In genomic region chr6:41700577-41701347, GRCh38 we compare ENCODE assay signal across 16 cellular contexts. TPM values are rescaled to one million over a fixed set of nuclear protein-coding genes. Genes with fewer than 3 reads are reported as not detected.
DNase-seq lines count a peak whose midpoint lies in the region; ATAC-seq, FAIRE-seq and TF ChIP-seq lines count a peak whose summit lies in the region.
"Had no signal": no experiment of that assay in that cellular context is flagged by ENCODE, and none has a peak within 500 bp of the region (broad histone marks: within the 10 kb centered on the region; RNA-seq: fewer than 3 reads in every experiment).

No MANE protein-coding gene starts in this region.

- H3K79me2 ChIP-seq in GM23338 (replicated peaks; ENCODE audit: insufficient read depth) (no peaks in the 10 kb centered on the region), K562 (ENCODE audit: control insufficient read depth, insufficient read depth, low read length) (no peaks in the 10 kb centered on the region), GM23248 (ENCODE audit: insufficient read depth) (no peaks in the 10 kb centered on the region)

- H3K4me3 ChIP-seq in GM23338 (no peak overlapping the region), K562 (no peak overlapping the region), right cardiac atrium (ENCODE audit: low read length) (no peak overlapping the region), psoas muscle (no peak overlapping the region), GM23248 (no peak overlapping the region)

- H3K27me3 ChIP-seq in GM23338 (ENCODE audit: insufficient read depth): no peaks in the 10 kb centered on the region
- H3K27me3 ChIP-seq in K562 (ENCODE audit: control insufficient read depth in 2 of 2, insufficient read depth in 2 of 2, low read length in 2 of 2): peaks cover 0 to 26% of the 10 kb centered on the region in 2 experiments; a peak in 2 of 5 replicates
- no peaks in the 10 kb centered on the region for H3K27me3 ChIP-seq in right cardiac atrium (ENCODE audit: control insufficient read depth, insufficient read depth)
- H3K27me3 ChIP-seq in psoas muscle (ENCODE audit: insufficient read depth in 3 of 3, low read length in 2 of 3): no peaks in the 10 kb centered on the region
- no peaks in the 10 kb centered on the region for H3K27me3 ChIP-seq in GM23248 (replicated peaks; ENCODE audit: insufficient read depth)

- DNase-seq in GM23338 (ENCODE audit: low spot score): peak; percentile 57
- no peak for DNase-seq in K562 (ENCODE audit: extremely low read depth in 1 of 4, low spot score in 3 of 4)
- DNase-seq in right cardiac atrium: peak; percentile 58 to 74 (median 71)
- no peak for DNase-seq in psoas muscle
- DNase-seq in stimulated activated CD4-positive, alpha-beta T cell treated with anti-CD3 and anti-CD28 coated beads, Interleukin-4, amount 100 ng/mL, for 1 hour: no peak
- DNase-seq in T1000 (lab: John Stamatoyannopoulos, UW): no peak
- DNase-seq in GM23248: no peak
- DNase-seq: activated CD4-positive, alpha-beta T cell treated with anti-CD3 and anti-CD28 coated beads, Interleukin-2, amount 10 ng/mL, durations not matched to agents 7 days and 5 days; DMS79 treated with DMSO at 0.1 percent for 48 hours; NCI-H2171 treated with DMSO at 0.1 percent for 48 hours; OCI-M1; stimulated activated CD4-positive, alpha-beta T cell treated with anti-CD3 and anti-CD28 coated beads, Interleukin-1b, Interleukin-23, amount 100 ng/mL, for 48 hours had no signal

- H3F3A ChIP-seq in GM23338 (replicated peaks; ENCODE audit: low read depth) (0 out of 2 replicates have a peak, but pooled peaks cover 3% of the 10 kb centered on the region), GM23248 (ENCODE audit: insufficient read depth) (peaks cover 20% of the 10 kb centered on the region)

- no peak for TF ChIP-seq RAD21 in K562 (CRISPR knock-in tag; conservative IDR thresholded peaks at IDR 0.05 in 1 of 2, IDR thresholded peaks at IDR 0.05 in 1 of 2)

- no peaks in the 10 kb centered on the region for H3K9me1 ChIP-seq in K562 (ENCODE audit: control insufficient read depth, insufficient read depth, low read length)

- peak; percentile 72 for ATAC-seq in GM23338
- peak; percentile 13; the same call in 1 of the 3 replicates for ATAC-seq in K562
- ATAC-seq in right cardiac atrium: peak; percentile 44 to 79
- no peak for ATAC-seq in psoas muscle
- no peak for ATAC-seq in HG02759 (IDR thresholded peaks at IDR 0.05; ENCODE audit: unreplicated experiment)

- H3K27ac ChIP-seq in GM23338 (ENCODE audit: low read depth) (no peak overlapping the region), K562 (ENCODE audit: extremely low read depth, low read depth, low read length) (no peak overlapping the region), right cardiac atrium (ENCODE audit: low read length) (peak overlapping the region; percentile 55), psoas muscle (peak overlapping the region; percentile 36), GM23248 (no peak overlapping the region)

- POLR2A ChIA-PET in K562 (lab: Yijun Ruan, JAX): interaction anchor here (0.5 to 1.6 kb wide), 3 partner anchors 19 to 33 kb away, joined by 3 to 8 read pairs (median 4); no protein-coding TSS in a partner anchor

- peak in 1 of 2 experiments; percentile 60 for TF ChIP-seq CTCF in GM23338 (conservative IDR thresholded peaks at IDR 0.05; ENCODE audit: low read depth in 2 of 2)
- TF ChIP-seq CTCF in K562 (IDR thresholded peaks at IDR 0.05 in 2 of 3, conservative IDR thresholded peaks at IDR 0.05 in 1 of 3; ENCODE audit: insufficient read depth in 2 of 3, low read depth in 1 of 3, low read length in 3 of 3): peak in 2 of 3 experiments; percentile 25 to 27; a peak in 1 of 6 replicates
- TF ChIP-seq CTCF in psoas muscle (IDR thresholded peaks at IDR 0.05): no peak

- no peak for FAIRE-seq in K562 (lab: Jason Lieb, UNC)
- FAIRE-seq: GM12891 had no signal

- H3K9me3 ChIP-seq in K562 (replicated peaks; ENCODE audit: control insufficient read depth, insufficient read depth, low read depth, low read length): no peaks in the 10 kb centered on the region
- no peaks in the 10 kb centered on the region for H3K9me3 ChIP-seq in right cardiac atrium (ENCODE audit: control insufficient read depth, low read length)
- H3K9me3 ChIP-seq in psoas muscle: no peaks in the 10 kb centered on the region
- no peaks in the 10 kb centered on the region for H3K9me3 ChIP-seq in GM23248 (ENCODE audit: low read depth)

- H2AFZ ChIP-seq in GM23338: peak overlapping the region; percentile 74
- no peak overlapping the region for H2AFZ ChIP-seq in K562 (ENCODE audit: low read depth, low read length)
- no peak overlapping the region for H2AFZ ChIP-seq in GM23248

- H3K9me3 Mint-ChIP-seq in GM23338: no peaks in the 10 kb centered on the region
- H3K9me3 Mint-ChIP-seq: activated CD4-positive, alpha-beta T cell treated with anti-CD3 and anti-CD28 coated beads, Interleukin-2, amount 10 ng/mL, durations not matched to agents 7 days and 5 days had no signal

- intact Hi-C loops in K562 (cut with micrococcal nuclease): loop anchor here (10.0 kb wide), 1 partner anchor 344 kb away; no protein-coding TSS in a partner anchor
- intact Hi-C loops in right cardiac atrium (cut with DNase I): no loop called here
- intact Hi-C loops in psoas muscle (cut with DNase I): loop anchor here in 1 of 2 donors (10.0 kb wide), 1 partner anchor 74 kb away; the partner anchor contains the start of gene FRS3

- no peak for TF ChIP-seq POLR2A in K562 (conservative IDR thresholded peaks at IDR 0.05)

- BruUV-seq in K562 (replicated peaks; lab: Mats Ljungman, UMichigan): no TSS peak

- no peaks in the 10 kb centered on the region for H3K36me3 ChIP-seq in GM23338 (ENCODE audit: insufficient read depth)
- H3K36me3 ChIP-seq in K562 (ENCODE audit: control insufficient read depth, insufficient read depth, low read length): no peaks in the 10 kb centered on the region
- peaks cover 0 to 6% of the 10 kb centered on the region in 2 donors for H3K36me3 ChIP-seq in psoas muscle (ENCODE audit: insufficient read depth in 1 of 2, low read depth in 1 of 2)
- H3K36me3 ChIP-seq in GM23248 (ENCODE audit: low read depth): no peaks in the 10 kb centered on the region

- H3K9ac ChIP-seq in K562 (ENCODE audit: insufficient read depth in 1 of 2, low read depth in 2 of 2, low read length in 2 of 2) (no peak overlapping the region), GM23248 (no peak overlapping the region)

- no peak overlapping the region; the same call in 1 of the 2 replicates for H3K27ac Mint-ChIP-seq in GM23338
- H3K27ac Mint-ChIP-seq: activated CD4-positive, alpha-beta T cell treated with anti-CD3 and anti-CD28 coated beads, Interleukin-2, amount 10 ng/mL, durations not matched to agents 7 days and 5 days had no signal

- H3K9me2 ChIP-seq in GM23338 (ENCODE audit: insufficient read depth) (no peaks in the 10 kb centered on the region), GM23248 (ENCODE audit: insufficient read depth) (no peaks in the 10 kb centered on the region)

- no peak overlapping the region for H3K4me3 Mint-ChIP-seq in GM23338
- H3K4me3 Mint-ChIP-seq: activated CD4-positive, alpha-beta T cell treated with anti-CD3 and anti-CD28 coated beads, Interleukin-2, amount 10 ng/mL, durations not matched to agents 7 days and 5 days had no signal

- H4K20me1 ChIP-seq in GM23338 (replicated peaks; ENCODE audit: insufficient read depth) (no peaks in the 10 kb centered on the region), K562 (replicated peaks; ENCODE audit: control insufficient read depth, insufficient read depth, low read length) (peaks cover 12% of the 10 kb centered on the region; the same call in 1 of the 2 replicates), GM23248 (ENCODE audit: insufficient read depth) (no peaks in the 10 kb centered on the region)

- 28% methylated on average over 19 of the region's 19 CpGs for WGBS in K562 (ENCODE audit: insufficient coverage, low coverage, missing lambda C conversion rate)
- 69% methylated on average over 19 of the region's 19 CpGs for WGBS in right cardiac atrium
- 63 to 74% (median 68%) methylated on average over 15 to 19 of the region's 19 CpGs for WGBS in psoas muscle, 3 donors
- WGBS in GM23248 (ENCODE audit: low coverage in 1 of 2, low lambda C conversion rate in 2 of 2, missing lambda C conversion rate in 2 of 2), 2 experiments: 71 to 78% methylated on average over 18 to 19 of the region's 19 CpGs

- no peaks in the 10 kb centered on the region for H3K36me3 Mint-ChIP-seq in GM23338 (ENCODE audit: low read depth)

- peaks cover 2% of the 10 kb centered on the region for H3K27me3 Mint-ChIP-seq in GM23338 (ENCODE audit: insufficient read depth, low read depth, poor library complexity)
- H3K27me3 Mint-ChIP-seq: activated CD4-positive, alpha-beta T cell treated with anti-CD3 and anti-CD28 coated beads, Interleukin-2, amount 10 ng/mL, durations not matched to agents 7 days and 5 days had no signal

- H3K4me2 ChIP-seq in GM23338 (peak overlapping the region; percentile 55; the same call in 1 of the 2 replicates), K562 (ENCODE audit: insufficient read depth, low read length) (no peak overlapping the region), GM23248 (ENCODE audit: unreplicated experiment) (no peak overlapping the region)

- peaks cover 15% of the 10 kb centered on the region for H3K4me1 Mint-ChIP-seq in GM23338

- no peak for TF ChIP-seq EP300 in K562 (IDR thresholded peaks at IDR 0.05; ENCODE audit: low read length)

- no peaks in the 10 kb centered on the region for H3K4me1 ChIP-seq in GM23338 (ENCODE audit: insufficient read depth)
- H3K4me1 ChIP-seq in K562 (replicated peaks in 1 of 2; ENCODE audit: control insufficient read depth in 2 of 2, insufficient read depth in 2 of 2, low read length in 2 of 2): peaks cover 0 to 3% of the 10 kb centered on the region in 2 experiments; a peak in 2 of 5 replicates
- peaks cover 8% of the 10 kb centered on the region for H3K4me1 ChIP-seq in right cardiac atrium (ENCODE audit: control insufficient read depth, insufficient read depth, low read length)
- peaks cover 70% of the 10 kb centered on the region for H3K4me1 ChIP-seq in psoas muscle
- H3K4me1 ChIP-seq in GM23248 (ENCODE audit: insufficient read depth): peaks cover 25% of the 10 kb centered on the region

- in situ Hi-C loops in K562 (cut with MboI) (no loop called here), GM23248 (cut with MboI) (no loop called here)

- CTCF ChIA-PET in K562 (lab: Yijun Ruan, JAX; ENCODE audit: low intra/inter-chr PET ratio): interaction anchor here (0.6 kb wide), 1 partner anchor 19 kb away, joined by 3 read pairs; no protein-coding TSS in a partner anchor

RNA-seq across cellular contexts. Expression of gene TFEB, which starts 34.6 kb away (rescaled TPM):
- 1.7 and 4.3 TPM in 2 replicates for total RNA-seq in GM23338 (2014; rRNA removed; shearing (Covaris generic))
- polyA plus RNA-seq in GM23338 (2016; fragmentation: Nextera tagmentation; extraction: Ambion mirVana): 1.1 and 1.3 TPM in 2 replicates
- total RNA-seq in K562 (2011; cell fraction: chromatin; rRNA removed; ENCODE audit: low replicate concordance): 2.1 and 8.5 TPM in 2 replicates
- 4.5 and 5.3 TPM in 2 replicates for total RNA-seq in K562 (2011; cell fraction: nucleolus; rRNA removed)
- 3.0 and 3.6 TPM in 2 replicates for total RNA-seq in K562 (2011; cell fraction: nucleoplasm; rRNA removed)
- total RNA-seq in K562 (2014; rRNA removed): 3.8 and 4.4 TPM in 2 replicates
- 0.64 and 0.84 TPM in 2 replicates for total RNA-seq in K562 (2014; rRNA removed; fragmentation: Illumina TruSeq; extraction: Trizol)
- total RNA-seq in K562 (2015; rRNA removed; fragmentation: Illumina TruSeq; extraction: Trizol): 1.1 TPM in 2 replicates
- 3.6 and 4.7 TPM in 2 replicates for total RNA-seq in K562 (2021)
- polyA plus RNA-seq in K562 (2011; rRNA removed): 2.0 and 4.4 TPM in 2 replicates
- polyA plus RNA-seq in K562 (2011; cell fraction: cytosol; rRNA removed): 3.6 and 5.6 TPM in 2 replicates
- 2.6 and 4.3 TPM in 2 replicates for polyA plus RNA-seq in K562 (2011; cell fraction: nucleus; rRNA removed)
- polyA plus RNA-seq in K562 (2012): 1.7 and 3.4 TPM in 2 replicates
- 2.0 TPM in 2 replicates for polyA plus RNA-seq in K562 (2014; fragmentation: Illumina TruSeq; extraction: Trizol)
- polyA plus RNA-seq in K562 (2014; fragmentation: Nextera tagmentation; extraction: Ambion mirVana): under 1 TPM; 0.04 to 0.07 TPM
- 1.8 and 2.4 TPM in 2 replicates for polyA plus RNA-seq in K562 (2014; rRNA removed)
- polyA minus RNA-seq in K562 (2011; rRNA and poly(A)+ RNA removed): 1.3 and 2.2 TPM in 2 replicates
- 2.2 and 3.1 TPM in 2 replicates for polyA minus RNA-seq in K562 (2011; cell fraction: cytosol; rRNA and poly(A)+ RNA removed)
- polyA minus RNA-seq in K562 (2011; cell fraction: nucleus; rRNA and poly(A)+ RNA removed): 2.3 and 2.7 TPM in 2 replicates
- 10 to 100 TPM; 31.6 to 51.1 (median 46.2) TPM for total RNA-seq in right cardiac atrium
- polyA plus RNA-seq in right cardiac atrium: 33.4 TPM
- 10 to 100 TPM; 35.4 to 64.3 (median 39.8) TPM for total RNA-seq in psoas muscle
- polyA plus RNA-seq in psoas muscle: 10 to 100 TPM; 16.1 to 65.2 (median 51.6) TPM
- total RNA-seq in GM23248 (2014; rRNA removed; shearing (Covaris generic)): 5.7 and 10.0 TPM in 2 replicates
- polyA plus RNA-seq in GM23248 (2016; fragmentation: Nextera tagmentation; extraction: Ambion mirVana): 5.5 and 6.4 TPM in 2 replicates

RNA-seq across cellular contexts. Expression of gene PGC, which starts 46.4 kb away (rescaled TPM):
- total RNA-seq in GM23338 (2014; rRNA removed; shearing (Covaris generic)): not detected in 2 replicates
- polyA plus RNA-seq in GM23338 (2016; fragmentation: Nextera tagmentation; extraction: Ambion mirVana): not detected in 2 replicates
- not detected in 2 replicates for total RNA-seq in K562 (2011; cell fraction: chromatin; rRNA removed; ENCODE audit: low replicate concordance)
- not detected in 2 replicates for total RNA-seq in K562 (2011; cell fraction: nucleolus; rRNA removed)
- total RNA-seq in K562 (2011; cell fraction: nucleoplasm; rRNA removed): not detected in 2 replicates
- total RNA-seq in K562 (2014; rRNA removed): not detected in 2 replicates
- total RNA-seq in K562 (2014; rRNA removed; fragmentation: Illumina TruSeq; extraction: Trizol): not detected in 2 replicates
- not detected in 2 replicates for total RNA-seq in K562 (2015; rRNA removed; fragmentation: Illumina TruSeq; extraction: Trizol)
- total RNA-seq in K562 (2021): 0.40 and 0.81 TPM in 2 replicates
- polyA plus RNA-seq in K562 (2011; rRNA removed): not detected in 2 replicates
- 0.03 TPM in 1 of 2 replicates, not detected in the other for polyA plus RNA-seq in K562 (2011; cell fraction: cytosol; rRNA removed)
- not detected in 2 replicates for polyA plus RNA-seq in K562 (2011; cell fraction: nucleus; rRNA removed)
- polyA plus RNA-seq in K562 (2012): not detected in 2 replicates
- polyA plus RNA-seq in K562 (2014; fragmentation: Illumina TruSeq; extraction: Trizol): not detected in 2 replicates
- under 1 TPM in 1 of 2 experiments, not detected in 1; 0.17 TPM for polyA plus RNA-seq in K562 (2014; fragmentation: Nextera tagmentation; extraction: Ambion mirVana)
- not detected in 2 replicates for polyA plus RNA-seq in K562 (2014; rRNA removed)
- polyA minus RNA-seq in K562 (2011; rRNA and poly(A)+ RNA removed): not detected in 2 replicates
- 2.1 TPM in 1 of 2 replicates, not detected in the other for polyA minus RNA-seq in K562 (2011; cell fraction: cytosol; rRNA and poly(A)+ RNA removed)
- not detected in 2 replicates for polyA minus RNA-seq in K562 (2011; cell fraction: nucleus; rRNA and poly(A)+ RNA removed)
- under 1 TPM in 1 of 4 donors, not detected in 3; 0.42 TPM for total RNA-seq in right cardiac atrium
- polyA plus RNA-seq in right cardiac atrium: 1.00 TPM
- not detected for total RNA-seq in psoas muscle
- polyA plus RNA-seq in psoas muscle: 1 to 10 TPM in 1 of 3 donors, under 1 TPM in 1, not detected in 1; 0.48 to 1.0 TPM
- total RNA-seq in GM23248 (2014; rRNA removed; shearing (Covaris generic)): not detected in 2 replicates
- polyA plus RNA-seq in GM23248 (2016; fragmentation: Nextera tagmentation; extraction: Ambion mirVana): not detected in 2 replicates
- total RNA-seq: activated CD4-positive, alpha-beta T cell treated with anti-CD3 and anti-CD28 coated beads, Interleukin-2, amount 10 ng/mL, durations not matched to agents 7 days and 5 days; MCF 10A; pulmonary artery endothelial cell had no signal

Comparison
In these comparisons a context has a peak if more than half of its experiments do, and no peak if none do; other contexts are left out.
1. ATAC-seq: peak in GM23338 (single experiment), K562 (single experiment) and right cardiac atrium (2 of 2); none in psoas muscle (0 of 4) and HG02759 (single experiment).
2. DNase-seq: peak in GM23338 (single experiment) and right cardiac atrium (3 of 3); none in K562 (0 of 4), psoas muscle (0 of 2), stimulated activated CD4-positive, alpha-beta T cell treated with anti-CD3 and anti-CD28 coated beads, Interleukin-4, amount 100 ng/mL, for 1 hour (single experiment), T1000 (single experiment) and GM23248 (single experiment).
3. H3K27ac ChIP-seq: peak in right cardiac atrium (single experiment) and psoas muscle (single experiment); none in GM23338 (single experiment), K562 (single experiment) and GM23248 (single experiment).